In genomic region chr10:132185601-132186487, GRCh38 we compare ENCODE assay signal across 8 cellular contexts. TPM values are rescaled to one million over a fixed set of nuclear protein-coding genes. Genes with fewer than 3 reads are reported as not detected.
DNase-seq lines count a peak whose midpoint lies in the region; ATAC-seq and TF ChIP-seq lines count a peak whose summit lies in the region.

No MANE protein-coding gene starts in this region.

- H3K36me3 ChIP-seq in body of pancreas (replicated peaks in 1 of 2; ENCODE audit: insufficient read depth in 1 of 2, low read depth in 2 of 2), result no peaks in the 10 kb centered on the region

- no peak overlapping the region for H3K27ac ChIP-seq in body of pancreas

- H3K9me3 ChIP-seq in body of pancreas, result no peaks in the 10 kb centered on the region

- peak; percentile 95 for DNase-seq in DMS53 (lab: John Stamatoyannopoulos, UW)
- DNase-seq in T-helper 2 cell, result peak; percentile 21 to 54 (median 32)
- DNase-seq in body of pancreas, result peak; percentile 44 to 69 (median 62)
- DNase-seq in kidney tubule cell (ENCODE audit: low spot score), result peak; percentile 48
- peak; percentile 22 for DNase-seq in stimulated activated CD8-positive, alpha-beta memory T cell treated with anti-CD3 and anti-CD28 coated beads, Interleukin-4, amount 100 ng/mL, for 24 hours (ENCODE audit: low read depth)
- no peak for DNase-seq in dedifferentiated amniotic fluid mesenchymal stem cell (ENCODE audit: extremely low spot score)

- peaks cover 0 to 28% of the 10 kb centered on the region in 2 donors for H3K27me3 ChIP-seq in body of pancreas

- no peak for TF ChIP-seq POLR2A in body of pancreas (IDR thresholded peaks at IDR 0.05)

- 4 to 10% methylated on average over 4 to 82 of the region's 99 CpGs for WGBS in body of pancreas, 2 donors

- TF ChIP-seq CTCF in body of pancreas (IDR thresholded peaks at IDR 0.05), result no peak

- H3K4me3 ChIP-seq in body of pancreas, result peak overlapping the region in 1 of 2 donors; percentile 12

- ATAC-seq in body of pancreas (peak; percentile 82), GM21576 (IDR thresholded peaks at IDR 0.05; ENCODE audit: unreplicated experiment) (no peak), HG02759 (IDR thresholded peaks at IDR 0.05; ENCODE audit: unreplicated experiment) (no peak)

- H3K4me1 ChIP-seq in body of pancreas, result peaks cover 23% of the 10 kb centered on the region

- intact Hi-C loops in body of pancreas (cut with DNase I), result no loop called here

RNA-seq across cellular contexts. Expression of gene DPYSL4, which starts 0.9 kb away (rescaled TPM):
- total RNA-seq in body of pancreas, result under 1 TPM in 1 of 2 donors, not detected in 1; 0.52 TPM
